ENCODE assay signal across 8 cellular contexts in genomic region chr5:32711693-32712462, GRCh38. TPM values are rescaled to one million over a fixed set of nuclear protein-coding genes. Genes with fewer than 3 reads are reported as not detected.
DNase-seq lines count a peak whose midpoint lies in the region; ATAC-seq and TF ChIP-seq lines count a peak whose summit lies in the region.

No MANE protein-coding gene starts in this region.

- peak in 1 of 2 donors; percentile 9 for TF ChIP-seq POLR2A in tibial nerve (IDR thresholded peaks at IDR 0.05)

- TF ChIP-seq EP300 in tibial nerve (IDR thresholded peaks at IDR 0.05) = no peak

- no peak for TF ChIP-seq CTCF in MCF 10A (IDR thresholded peaks at IDR 0.05; ENCODE audit: unreplicated experiment)
- TF ChIP-seq CTCF in tibial nerve (IDR thresholded peaks at IDR 0.05) = no peak

- H3K27ac ChIP-seq in tibial nerve = peak overlapping the region in 3 of 4 donors; percentile 38 to 75 (median 69)

- H3K4me3 ChIP-seq in tibial nerve = peak overlapping the region; percentile 42 to 60 (median 52)

- H3K4me3 Mint-ChIP-seq in activated CD4-positive, alpha-beta memory T cell treated with anti-CD3 and anti-CD28 coated beads for 36 hours = no peak overlapping the region
- no peak overlapping the region for H3K4me3 Mint-ChIP-seq in activated CD4-positive, alpha-beta memory T cell treated with anti-CD3 and anti-CD28 coated beads, Interleukin-2, amount 10 ng/mL, durations not matched to agents 7 days and 5 days
- H3K4me3 Mint-ChIP-seq in MCF 10A (ENCODE audit: unreplicated experiment) = peak overlapping the region; percentile 83

- peaks cover 33% of the 10 kb centered on the region for H3K4me1 Mint-ChIP-seq in activated CD4-positive, alpha-beta memory T cell treated with anti-CD3 and anti-CD28 coated beads for 36 hours (ENCODE audit: low read depth)
- peaks cover 26% of the 10 kb centered on the region for H3K4me1 Mint-ChIP-seq in activated CD4-positive, alpha-beta memory T cell treated with anti-CD3 and anti-CD28 coated beads, Interleukin-2, amount 10 ng/mL, durations not matched to agents 7 days and 5 days
- peaks cover 6% of the 10 kb centered on the region for H3K4me1 Mint-ChIP-seq in MCF 10A (ENCODE audit: insufficient read depth, unreplicated experiment)

- H3K27me3 ChIP-seq in tibial nerve = peaks cover 0 to 42% of the 10 kb centered on the region in 2 donors

- BruUV-seq in MCF 10A (replicated peaks; lab: Mats Ljungman, UMichigan) = no TSS peak

- no peaks in the 10 kb centered on the region for H3K36me3 Mint-ChIP-seq in activated CD4-positive, alpha-beta memory T cell treated with anti-CD3 and anti-CD28 coated beads for 36 hours
- H3K36me3 Mint-ChIP-seq in activated CD4-positive, alpha-beta memory T cell treated with anti-CD3 and anti-CD28 coated beads, Interleukin-2, amount 10 ng/mL, durations not matched to agents 7 days and 5 days (ENCODE audit: low read depth) = peaks cover 6% of the 10 kb centered on the region
- peaks cover 5% of the 10 kb centered on the region for H3K36me3 Mint-ChIP-seq in MCF 10A (ENCODE audit: insufficient read depth, unreplicated experiment)

- CTCF ChIA-PET in activated CD4-positive, alpha-beta memory T cell treated with anti-CD3 and anti-CD28 coated beads for 36 hours (lab: Charles Lee) = no interaction called here
- CTCF ChIA-PET in activated CD4-positive, alpha-beta memory T cell treated with anti-CD3 and anti-CD28 coated beads, Interleukin-2, amount 10 ng/mL, durations not matched to agents 7 days and 5 days (lab: Charles Lee) = no interaction called here
- CTCF ChIA-PET in MCF 10A (lab: Yijun Ruan, JAX) = interaction anchor here (1.1 to 1.4 kb wide), 2 partner anchors 17 to 205 kb away, joined by 3 to 7 read pairs; no protein-coding TSS in a partner anchor

- H3K4me1 ChIP-seq in tibial nerve = peaks cover 0 to 37% (median 7%) of the 10 kb centered on the region in 4 donors

- 0 to 1% methylated on average over 31 to 48 of the region's 75 CpGs for whole genome bisulfite sequencing in tibial nerve, 2 donors

- no peaks in the 10 kb centered on the region for H3K9me3 Mint-ChIP-seq in activated CD4-positive, alpha-beta memory T cell treated with anti-CD3 and anti-CD28 coated beads for 36 hours
- no peaks in the 10 kb centered on the region for H3K9me3 Mint-ChIP-seq in activated CD4-positive, alpha-beta memory T cell treated with anti-CD3 and anti-CD28 coated beads, Interleukin-2, amount 10 ng/mL, durations not matched to agents 7 days and 5 days
- H3K9me3 Mint-ChIP-seq in MCF 10A (ENCODE audit: unreplicated experiment) = no peaks in the 10 kb centered on the region

- peak; percentile 10 for DNase-seq in activated CD4-positive, alpha-beta memory T cell treated with anti-CD3 and anti-CD28 coated beads for 36 hours
- no peak for DNase-seq in activated CD4-positive, alpha-beta memory T cell treated with anti-CD3 and anti-CD28 coated beads, Interleukin-2, amount 10 ng/mL, durations not matched to agents 7 days and 5 days
- DNase-seq in MCF 10A (ENCODE audit: unreplicated experiment) (peak; percentile 39), left lobe of liver (ENCODE audit: low spot score) (peak; percentile 49), tibial nerve (ENCODE audit: low spot score in 2 of 2) (no peak), C1 segment of cervical spinal cord (lab: John Stamatoyannopoulos, UW) (no peak)

- ATAC-seq in left lobe of liver (peak; percentile 43), HG03108 (IDR thresholded peaks at IDR 0.05; ENCODE audit: unreplicated experiment) (no peak), GM18502 (IDR thresholded peaks at IDR 0.05; ENCODE audit: poor library complexity, unreplicated experiment) (no peak)

- H3K36me3 ChIP-seq in tibial nerve = no peaks in the 10 kb centered on the region

- intact Hi-C loops in activated CD4-positive, alpha-beta memory T cell treated with anti-CD3 and anti-CD28 coated beads for 36 hours (cut with micrococcal nuclease) = loop anchor here (2.0 kb wide), 1 partner anchor 231 kb away; no protein-coding TSS in a partner anchor
- intact Hi-C loops in MCF 10A (cut with micrococcal nuclease) = loop anchor here (2.0 kb wide), 1 partner anchor 547 kb away; no protein-coding TSS in a partner anchor

- POLR2A ChIA-PET in activated CD4-positive, alpha-beta memory T cell treated with anti-CD3 and anti-CD28 coated beads for 36 hours (lab: Charles Lee) = no interaction called here
- POLR2A ChIA-PET in activated CD4-positive, alpha-beta memory T cell treated with anti-CD3 and anti-CD28 coated beads, Interleukin-2, amount 10 ng/mL, durations not matched to agents 7 days and 5 days (lab: Charles Lee) = no interaction called here
- POLR2A ChIA-PET in MCF 10A (lab: Yijun Ruan, JAX) = interaction anchor here (0.7 kb wide), 2 partner anchors 65 to 603 kb away, joined by 3 to 4 read pairs; no protein-coding TSS in a partner anchor

- H3K27ac Mint-ChIP-seq in activated CD4-positive, alpha-beta memory T cell treated with anti-CD3 and anti-CD28 coated beads for 36 hours = no peak overlapping the region
- H3K27ac Mint-ChIP-seq in activated CD4-positive, alpha-beta memory T cell treated with anti-CD3 and anti-CD28 coated beads, Interleukin-2, amount 10 ng/mL, durations not matched to agents 7 days and 5 days = no peak overlapping the region
- no peak overlapping the region for H3K27ac Mint-ChIP-seq in MCF 10A (ENCODE audit: low read depth, unreplicated experiment)

- peaks cover 56% of the 10 kb centered on the region for H3K27me3 Mint-ChIP-seq in activated CD4-positive, alpha-beta memory T cell treated with anti-CD3 and anti-CD28 coated beads for 36 hours
- peaks cover 75% of the 10 kb centered on the region for H3K27me3 Mint-ChIP-seq in activated CD4-positive, alpha-beta memory T cell treated with anti-CD3 and anti-CD28 coated beads, Interleukin-2, amount 10 ng/mL, durations not matched to agents 7 days and 5 days
- H3K27me3 Mint-ChIP-seq in MCF 10A (ENCODE audit: insufficient read depth, unreplicated experiment) = no peaks in the 10 kb centered on the region

- no peaks in the 10 kb centered on the region for H3K9me3 ChIP-seq in tibial nerve

RNA-seq across cellular contexts. Expression of gene NPR3, which starts 0.8 kb away (rescaled TPM):
- under 1 TPM in 1 of 2 experiments, not detected in 1; 0.15 TPM for total RNA-seq in activated CD4-positive, alpha-beta memory T cell treated with anti-CD3 and anti-CD28 coated beads for 36 hours
- total RNA-seq in activated CD4-positive, alpha-beta memory T cell treated with anti-CD3 and anti-CD28 coated beads, Interleukin-2, amount 10 ng/mL, durations not matched to agents 7 days and 5 days = not detected
- total RNA-seq in MCF 10A (2022) (0.84 and 1.1 TPM in 2 replicates), left lobe of liver (3.5 TPM), tibial nerve (10 to 100 TPM; 10.8 to 81.5 (median 32.5) TPM)

Comparison
In these comparisons a context has a peak if more than half of its experiments do, and no peak if none do; other contexts are left out.
1. DNase-seq: peak in activated CD4-positive, alpha-beta memory T cell treated with anti-CD3 and anti-CD28 coated beads for 36 hours (single experiment), MCF 10A (single experiment) and left lobe of liver (single experiment); none in activated CD4-positive, alpha-beta memory T cell treated with anti-CD3 and anti-CD28 coated beads, Interleukin-2, amount 10 ng/mL, durations not matched to agents 7 days and 5 days (single experiment), tibial nerve (0 of 2) and C1 segment of cervical spinal cord (0 of 14).